ENCODE assay signal across 29 cellular contexts in the genomic region with DNA sequence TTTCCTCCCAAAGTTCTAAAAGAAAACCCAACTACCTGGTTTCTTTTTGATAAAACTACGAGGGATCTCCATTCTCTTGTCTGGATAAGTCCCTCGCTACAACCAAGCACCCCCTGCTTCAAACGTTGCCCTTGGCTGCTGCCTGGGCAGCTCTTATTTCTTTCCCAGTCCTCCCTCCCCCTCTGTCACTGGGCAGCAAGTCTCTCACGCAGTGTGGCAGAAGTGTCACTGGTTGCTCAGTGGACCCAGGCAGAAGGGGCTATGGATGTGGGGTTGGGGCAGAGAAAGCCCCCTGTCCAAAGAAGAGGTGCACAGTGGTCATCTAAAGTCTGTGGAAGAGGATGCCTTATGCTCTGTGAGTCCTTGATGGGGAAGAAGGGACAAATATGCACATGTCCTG. TPM values are rescaled to one million over a fixed set of nuclear protein-coding genes. Genes with fewer than 3 reads are reported as not detected.
"Had no signal": no experiment of that assay in that cellular context is flagged by ENCODE, and none has a peak within 500 bp of the region (broad histone marks: within the 10 kb centered on the region; RNA-seq: fewer than 3 reads in every experiment).

No MANE protein-coding gene starts in this region.

- H3K27ac Mint-ChIP-seq: activated B cell treated with CpG ODN at 0.5 μM for 24 hours; activated CD4-positive, alpha-beta T cell treated with anti-CD3 and anti-CD28 coated beads, Interleukin-2, amount 10 ng/mL, durations not matched to agents 24 days and 14 days; activated naive CD4-positive, alpha-beta T cell treated with anti-CD3 and anti-CD28 coated beads, Interleukin-2, amount 10 ng/mL, durations not matched to agents 7 days and 5 days; activated naive CD8-positive, alpha-beta T cell treated with anti-CD3 and anti-CD28 coated beads for 36 hours; activated T-cell treated with anti-CD3 and anti-CD28 coated beads, Interleukin-2, amount 50 U/mL, for 24 hours; activated T-helper 1 cell treated with anti-CD3 and anti-CD28 coated beads, Interleukin-12 subunit alpha, Interleukin-12 subunit beta, Interleukin-2, Interleukin-4 antibody, amounts not matched to agents 30 ng/mL and 10 ng/mL and 1 ng/mL, durations not matched to agents 14 hours and 24 hours and 36 hours; T-helper 17 cell had no signal

- H3K4me3 Mint-ChIP-seq: activated B cell treated with CpG ODN at 0.5 μM for 24 hours; activated CD4-positive, alpha-beta T cell treated with anti-CD3 and anti-CD28 coated beads, Interleukin-2, amount 10 ng/mL, durations not matched to agents 24 days and 14 days; activated naive CD4-positive, alpha-beta T cell treated with anti-CD3 and anti-CD28 coated beads, Interleukin-2, amount 10 ng/mL, durations not matched to agents 7 days and 5 days; activated naive CD8-positive, alpha-beta T cell treated with anti-CD3 and anti-CD28 coated beads for 36 hours; activated T-cell treated with anti-CD3 and anti-CD28 coated beads, Interleukin-2, amount 50 U/mL, for 24 hours; activated T-helper 1 cell treated with anti-CD3 and anti-CD28 coated beads, Interleukin-12 subunit alpha, Interleukin-12 subunit beta, Interleukin-2, Interleukin-4 antibody, amounts not matched to agents 30 ng/mL and 10 ng/mL and 1 ng/mL, durations not matched to agents 14 hours and 24 hours and 36 hours; T-helper 17 cell had no signal

- ATAC-seq: K562, Panc1, T-helper 17 cell had no signal

- H3K4me3 ChIP-seq: K562, SJSA1 had no signal

- H3K36me3 ChIP-seq: brain microvascular endothelial cell, SJSA1 had no signal

- H3K4me1 Mint-ChIP-seq: activated B cell treated with CpG ODN at 0.5 μM for 24 hours; activated CD4-positive, alpha-beta T cell treated with anti-CD3 and anti-CD28 coated beads, Interleukin-2, amount 10 ng/mL, durations not matched to agents 24 days and 14 days; activated naive CD4-positive, alpha-beta T cell treated with anti-CD3 and anti-CD28 coated beads, Interleukin-2, amount 10 ng/mL, durations not matched to agents 7 days and 5 days; activated naive CD8-positive, alpha-beta T cell treated with anti-CD3 and anti-CD28 coated beads for 36 hours had no signal

- H3K4me1 ChIP-seq: SJSA1 had no signal

- DNase-seq: activated B cell treated with CpG ODN at 0.5 μM for 24 hours; activated CD4-positive, alpha-beta T cell treated with anti-CD3 and anti-CD28 coated beads for 1 hour; activated CD4-positive, alpha-beta T cell treated with anti-CD3 and anti-CD28 coated beads, Interleukin-2, amount 10 ng/mL, durations not matched to agents 24 days and 14 days; activated CD4-positive, alpha-beta T cell treated with anti-CD3 and anti-CD28 coated beads, Interleukin-2, amount 50 U/mL, for 48 hours; activated gamma-delta T cell; activated naive CD4-positive, alpha-beta T cell treated with anti-CD3 and anti-CD28 coated beads, Interleukin-2, amount 10 ng/mL, durations not matched to agents 7 days and 5 days; activated naive CD8-positive, alpha-beta T cell treated with anti-CD3 and anti-CD28 coated beads for 36 hours; activated T-cell treated with anti-CD3 and anti-CD28 coated beads, Interleukin-2, amount 50 U/mL, for 24 hours; brain microvascular endothelial cell; cerebellar nuclear complex; Karpas-422; MM.1S; NCI-H1105; NCI-H1436; NCI-H1694 treated with DMSO at 0.1 percent for 48 hours; NCI-H2081; NCI-H510A treated with DMSO at 0.1 percent for 48 hours; NCI-H69; NK-92 treated with Interleukin-12 subunit alpha and Interleukin-12 subunit beta, amount 100 ng/mL, for 24 hours; OCI-M1; SHP77; T-helper 17 cell; T1000 had no signal

- H3K9me3 ChIP-seq: SJSA1 had no signal

- H3K9me3 Mint-ChIP-seq: activated B cell treated with CpG ODN at 0.5 μM for 24 hours; activated CD4-positive, alpha-beta T cell treated with anti-CD3 and anti-CD28 coated beads, Interleukin-2, amount 10 ng/mL, durations not matched to agents 24 days and 14 days; activated naive CD4-positive, alpha-beta T cell treated with anti-CD3 and anti-CD28 coated beads, Interleukin-2, amount 10 ng/mL, durations not matched to agents 7 days and 5 days; activated naive CD8-positive, alpha-beta T cell treated with anti-CD3 and anti-CD28 coated beads for 36 hours; activated T-cell treated with anti-CD3 and anti-CD28 coated beads, Interleukin-2, amount 50 U/mL, for 24 hours; activated T-helper 1 cell treated with anti-CD3 and anti-CD28 coated beads, Interleukin-12 subunit alpha, Interleukin-12 subunit beta, Interleukin-2, Interleukin-4 antibody, amounts not matched to agents 30 ng/mL and 10 ng/mL and 1 ng/mL, durations not matched to agents 14 hours and 24 hours and 36 hours had no signal

- H3K36me3 Mint-ChIP-seq: activated naive CD4-positive, alpha-beta T cell treated with anti-CD3 and anti-CD28 coated beads, Interleukin-2, amount 10 ng/mL, durations not matched to agents 7 days and 5 days; activated naive CD8-positive, alpha-beta T cell treated with anti-CD3 and anti-CD28 coated beads for 36 hours had no signal

- H3K27ac ChIP-seq: brain microvascular endothelial cell, SJSA1 had no signal

RNA-seq across cellular contexts. Expression of a gene that starts 7.2 kb away (rescaled TPM):
- total RNA-seq: activated B cell treated with CpG ODN at 0.5 μM for 24 hours; activated CD4-positive, alpha-beta T cell treated with anti-CD3 and anti-CD28 coated beads, Interleukin-2, amount 10 ng/mL, durations not matched to agents 24 days and 14 days; activated CD8-positive, alpha-beta memory T cell treated with anti-CD3 and anti-CD28 coated beads for 36 hours; activated naive CD8-positive, alpha-beta T cell treated with anti-CD3 and anti-CD28 coated beads for 36 hours; activated T-helper 1 cell treated with anti-CD3 and anti-CD28 coated beads, Interleukin-12 subunit alpha, Interleukin-12 subunit beta, Interleukin-2, Interleukin-4 antibody, amounts not matched to agents 30 ng/mL and 10 ng/mL and 1 ng/mL, durations not matched to agents 14 hours and 24 hours and 36 hours; cardiac septum; K562; SJSA1; T-helper 17 cell had no signal
